In genomic region chr4:68732653-68733466, GRCh38 we compare ENCODE assay signal across 9 cellular contexts.
A peak's percentile ranks its signal among the peaks of the same experiment; 100 is the strongest.
DNase-seq lines count a peak whose midpoint lies in the region; ATAC-seq and TF ChIP-seq lines count a peak whose summit lies in the region.
"Had no signal": no experiment of that assay in that cellular context is flagged by ENCODE, and none has a peak within 500 bp of the region (broad histone marks: within the 10 kb centered on the region; RNA-seq: fewer than 3 reads in every experiment).

No MANE protein-coding gene starts in this region.

- peak overlapping the region; percentile 94 for H3K27ac ChIP-seq in VCaP
- no peak overlapping the region for H3K27ac ChIP-seq in upper lobe of left lung
- H3K27ac ChIP-seq in PC-3 (ENCODE audit: low read length), result no peak overlapping the region

- CTCF ChIA-PET in PC-3 (lab: Charles Lee), result no interaction called here

- no peak overlapping the region for H3K4me2 ChIP-seq in PC-3 (ENCODE audit: low read length)

- BruUV-seq in PC-3 (replicated peaks; lab: Mats Ljungman, UMichigan), result no TSS peak

- POLR2A ChIA-PET in PC-3 (lab: Charles Lee; ENCODE audit: unreplicated experiment), result interaction anchor here (0.5 kb wide), 1 partner anchor 179 kb away, joined by 3 read pairs; no protein-coding TSS in a partner anchor

- 11 to 13% methylated on average over 5 of the region's 5 CpGs for WGBS in upper lobe of left lung, 2 donors

- TF ChIP-seq EP300 in upper lobe of left lung (IDR thresholded peaks at IDR 0.05), result no peak

- H2AFZ ChIP-seq in PC-3 (ENCODE audit: low read length), result no peak overlapping the region

- no peak for DNase-seq in upper lobe of left lung
- DNase-seq in PC-3, result no peak
- DNase-seq in G401 (ENCODE audit: low spot score), result no peak
- no peak for DNase-seq in NCI-H345 treated with DMSO at 0.1 percent for 48 hours (lab: John Stamatoyannopoulos, UW; ENCODE audit: unreplicated experiment)
- DNase-seq: activated CD4-positive, alpha-beta memory T cell treated with anti-CD3 and anti-CD28 coated beads, Interleukin-2, amount 10 ng/mL, durations not matched to agents 7 days and 5 days; KG1 had no signal

- TF ChIP-seq POLR2A in upper lobe of left lung (IDR thresholded peaks at IDR 0.05), result no peak

- TF ChIP-seq CTCF in VCaP (conservative IDR thresholded peaks at IDR 0.05), result no peak
- no peak for TF ChIP-seq CTCF in upper lobe of left lung (IDR thresholded peaks at IDR 0.05)
- TF ChIP-seq CTCF in PC-3 (conservative IDR thresholded peaks at IDR 0.05; ENCODE audit: low read depth, low read length), result no peak

- no peaks in the 10 kb centered on the region for H3F3A ChIP-seq in PC-3 (ENCODE audit: low read length, unreplicated experiment)

- ATAC-seq in GM19467 (IDR thresholded peaks at IDR 0.05; ENCODE audit: unreplicated experiment) (peak; percentile 85), HG03095 (IDR thresholded peaks at IDR 0.05; ENCODE audit: unreplicated experiment) (peak; percentile 79), upper lobe of left lung (ENCODE audit: low FRiP score in 2 of 2) (peak; percentile 39 to 84), PC-3 (no peak)

- H3K9me2 ChIP-seq in PC-3 (replicated peaks; ENCODE audit: low read length), result no peaks in the 10 kb centered on the region

- in situ Hi-C loops in G401 (cut with HindIII; ENCODE audit: low sequenced_read_pairs), result no loop called here

- no peaks in the 10 kb centered on the region for H3K36me3 ChIP-seq in upper lobe of left lung
- H3K36me3 ChIP-seq in PC-3 (ENCODE audit: low read depth, low read length), result no peaks in the 10 kb centered on the region

- no peak overlapping the region for H3K4me3 ChIP-seq in upper lobe of left lung
- H3K4me3 ChIP-seq in PC-3 (ENCODE audit: low read length), result no peak overlapping the region

- H3K4me1 ChIP-seq in upper lobe of left lung (peaks cover 0 to 2% (median 0%) of the 10 kb centered on the region in 4 donors), PC-3 (ENCODE audit: insufficient read depth, low read length) (no peaks in the 10 kb centered on the region)

- H3K79me2 ChIP-seq in PC-3 (ENCODE audit: low read length), result no peaks in the 10 kb centered on the region

- H3K27me3 ChIP-seq in upper lobe of left lung (no peaks in the 10 kb centered on the region), PC-3 (ENCODE audit: low read length) (no peaks in the 10 kb centered on the region)

- no peak overlapping the region for H3K9ac ChIP-seq in PC-3 (ENCODE audit: low read length)

- no peaks in the 10 kb centered on the region for H4K20me1 ChIP-seq in PC-3 (ENCODE audit: low read length)

- intact Hi-C loops in PC-3 (cut with micrococcal nuclease), result no loop called here

- H3K9me3 ChIP-seq in upper lobe of left lung (no peaks in the 10 kb centered on the region), PC-3 (ENCODE audit: low read length) (no peaks in the 10 kb centered on the region)
